Comparison of ENCODE assay signal across 8 cellular contexts in the genomic region with DNA sequence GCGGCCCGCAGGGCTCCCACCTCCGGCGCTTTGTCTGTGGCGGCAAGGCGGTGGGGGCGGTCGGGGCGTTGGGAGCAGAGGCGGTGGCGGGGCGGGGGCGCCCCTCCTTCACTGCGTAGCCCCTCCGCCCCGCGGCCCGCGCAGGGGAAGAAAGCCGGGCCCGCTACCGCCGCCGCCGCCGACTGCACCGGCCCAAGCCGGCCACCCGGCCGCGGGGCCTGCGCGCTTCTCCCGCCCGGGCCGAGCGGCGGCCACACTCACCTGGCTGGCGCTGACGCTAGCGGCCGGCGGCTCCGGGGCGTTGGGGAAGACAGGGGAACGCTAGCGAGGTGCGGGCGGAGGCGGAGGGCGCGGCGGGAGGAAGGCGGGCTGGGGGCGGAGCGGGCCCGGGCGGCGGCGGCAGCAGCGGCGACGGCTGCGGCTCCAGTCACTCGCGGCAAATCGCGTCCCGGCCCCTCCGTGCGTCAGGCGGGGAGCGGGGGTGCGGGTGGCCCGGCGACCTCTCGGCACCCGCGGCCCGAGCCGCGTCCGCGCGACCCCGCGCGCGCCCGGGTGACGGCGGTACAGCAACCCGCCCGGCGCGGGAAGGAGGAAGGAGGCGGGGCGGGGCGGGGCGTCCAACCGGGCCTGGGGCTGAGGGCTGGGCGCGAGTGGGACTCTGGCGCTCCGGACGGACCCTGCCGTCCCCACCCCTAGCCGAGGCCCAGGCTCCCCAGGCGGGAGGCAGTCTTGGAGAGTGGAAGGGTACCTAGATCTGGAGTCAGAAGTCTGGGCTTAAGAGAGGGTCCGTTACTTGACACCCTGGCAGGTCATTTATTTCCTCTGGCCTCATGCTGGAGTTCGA. TPM values are rescaled to one million over a fixed set of nuclear protein-coding genes. Genes with fewer than 3 reads are reported as not detected.
A peak's percentile ranks its signal among the peaks of the same experiment; 100 is the strongest.
DNase-seq lines count a peak whose midpoint lies in the region; ATAC-seq and TF ChIP-seq lines count a peak whose summit lies in the region.

A gene with protein sequence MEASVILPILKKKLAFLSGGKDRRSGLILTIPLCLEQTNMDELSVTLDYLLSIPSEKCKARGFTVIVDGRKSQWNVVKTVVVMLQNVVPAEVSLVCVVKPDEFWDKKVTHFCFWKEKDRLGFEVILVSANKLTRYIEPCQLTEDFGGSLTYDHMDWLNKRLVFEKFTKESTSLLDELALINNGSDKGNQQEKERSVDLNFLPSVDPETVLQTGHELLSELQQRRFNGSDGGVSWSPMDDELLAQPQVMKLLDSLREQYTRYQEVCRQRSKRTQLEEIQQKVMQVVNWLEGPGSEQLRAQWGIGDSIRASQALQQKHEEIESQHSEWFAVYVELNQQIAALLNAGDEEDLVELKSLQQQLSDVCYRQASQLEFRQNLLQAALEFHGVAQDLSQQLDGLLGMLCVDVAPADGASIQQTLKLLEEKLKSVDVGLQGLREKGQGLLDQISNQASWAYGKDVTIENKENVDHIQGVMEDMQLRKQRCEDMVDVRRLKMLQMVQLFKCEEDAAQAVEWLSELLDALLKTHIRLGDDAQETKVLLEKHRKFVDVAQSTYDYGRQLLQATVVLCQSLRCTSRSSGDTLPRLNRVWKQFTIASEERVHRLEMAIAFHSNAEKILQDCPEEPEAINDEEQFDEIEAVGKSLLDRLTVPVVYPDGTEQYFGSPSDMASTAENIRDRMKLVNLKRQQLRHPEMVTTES (minus strand): TSS at position 595 of the 844 bp plus-strand sequence. CDS start 72,991 bp downstream, outside the sequence.

- peak within 1 kb of the TSS; percentile 63 for H3K27ac Mint-ChIP-seq in activated naive CD4-positive, alpha-beta T cell treated with anti-CD3 and anti-CD28 coated beads, Interleukin-2, amount 10 ng/mL, durations not matched to agents 7 days and 5 days
- H3K27ac Mint-ChIP-seq in type B pancreatic cell: peak within 1 kb of the TSS; percentile 88

- no peaks in the 10 kb centered on the region for H3K9me3 Mint-ChIP-seq in activated naive CD4-positive, alpha-beta T cell treated with anti-CD3 and anti-CD28 coated beads, Interleukin-2, amount 10 ng/mL, durations not matched to agents 7 days and 5 days
- peaks cover 4% of the 10 kb centered on the region for H3K9me3 Mint-ChIP-seq in type B pancreatic cell

- DNase-seq in COR-L47 (lab: John Stamatoyannopoulos, UW) (peak; percentile 42), SJSA1 (ENCODE audit: low read depth in 1 of 2, low spot score in 2 of 2) (peak; percentile 60 to 70), glomerular endothelial cell (ENCODE audit: extremely low read depth, low read depth, low spot score) (no peak), omental fat pad (ENCODE audit: low spot score) (peak; percentile 35), type B pancreatic cell (ENCODE audit: extremely low spot score, unreplicated experiment) (peak; percentile 82)
- peak; percentile 72 for DNase-seq in activated naive CD4-positive, alpha-beta T cell treated with anti-CD3 and anti-CD28 coated beads, Interleukin-2, amount 10 ng/mL, durations not matched to agents 7 days and 5 days

- peaks cover 5% of the 10 kb centered on the region for H3K36me3 Mint-ChIP-seq in activated naive CD4-positive, alpha-beta T cell treated with anti-CD3 and anti-CD28 coated beads, Interleukin-2, amount 10 ng/mL, durations not matched to agents 7 days and 5 days
- peaks cover 7% of the 10 kb centered on the region for H3K36me3 Mint-ChIP-seq in type B pancreatic cell

- CTCF ChIA-PET in activated naive CD4-positive, alpha-beta T cell treated with anti-CD3 and anti-CD28 coated beads, Interleukin-2, amount 10 ng/mL, durations not matched to agents 7 days and 5 days (lab: Charles Lee): interaction anchor here (1.4 kb wide), 1 partner anchor 25 kb away, joined by 5 read pairs; no protein-coding TSS in a partner anchor

- peak within 1 kb of the TSS; percentile 85 for H3K4me3 ChIP-seq in SJSA1

- H3K27me3 ChIP-seq in SJSA1 (replicated peaks): no peaks in the 10 kb centered on the region

- H3K4me1 Mint-ChIP-seq in activated naive CD4-positive, alpha-beta T cell treated with anti-CD3 and anti-CD28 coated beads, Interleukin-2, amount 10 ng/mL, durations not matched to agents 7 days and 5 days: peaks cover 24% of the 10 kb centered on the region
- H3K4me1 Mint-ChIP-seq in type B pancreatic cell (ENCODE audit: unreplicated experiment): peaks cover 28% of the 10 kb centered on the region

- H3K27ac ChIP-seq in SJSA1: peak within 1 kb of the TSS; percentile 73

- no peaks in the 10 kb centered on the region for H3K9me3 ChIP-seq in SJSA1 (replicated peaks)

- TF ChIP-seq CTCF in omental fat pad (IDR thresholded peaks at IDR 0.05) (no peak), type B pancreatic cell (conservative IDR thresholded peaks at IDR 0.05) (no peak)

- peaks cover 50% of the 10 kb centered on the region for H3K4me1 ChIP-seq in SJSA1 (replicated peaks)

- peak; percentile 70 for ATAC-seq in GM19455 (IDR thresholded peaks at IDR 0.05; ENCODE audit: unreplicated experiment)
- ATAC-seq in HG03558 (IDR thresholded peaks at IDR 0.05; ENCODE audit: extremely low read depth, unreplicated experiment): peak; percentile 30
- peak; percentile 85 for ATAC-seq in omental fat pad (ENCODE audit: low FRiP score)

- peaks cover 32% of the 10 kb centered on the region for H3K27me3 Mint-ChIP-seq in activated naive CD4-positive, alpha-beta T cell treated with anti-CD3 and anti-CD28 coated beads, Interleukin-2, amount 10 ng/mL, durations not matched to agents 7 days and 5 days
- peaks cover 13% of the 10 kb centered on the region for H3K27me3 Mint-ChIP-seq in type B pancreatic cell

- peaks cover 10% of the 10 kb centered on the region; the same call in 1 of the 2 replicates for H3K36me3 ChIP-seq in SJSA1

- H3K4me3 Mint-ChIP-seq in activated naive CD4-positive, alpha-beta T cell treated with anti-CD3 and anti-CD28 coated beads, Interleukin-2, amount 10 ng/mL, durations not matched to agents 7 days and 5 days: peak within 1 kb of the TSS; percentile 84
- H3K4me3 Mint-ChIP-seq in type B pancreatic cell: peak within 1 kb of the TSS; percentile 93

RNA-seq across cellular contexts. Expression of the gene that starts here (rescaled TPM):
- 23.1 and 26.8 TPM in 2 replicates for total RNA-seq in SJSA1 (2014; rRNA removed; shearing (Covaris generic))
- 15.1 and 22.1 TPM in 2 replicates for total RNA-seq in glomerular endothelial cell
- 10 to 100 TPM; 47.0 to 80.9 (median 56.8) TPM for total RNA-seq in omental fat pad
- total RNA-seq in type B pancreatic cell (ENCODE audit: low replicate concordance): 43.4 and 75.9 TPM in 2 replicates

Comparison
In these comparisons a context has a peak if more than half of its experiments do, and no peak if none do; other contexts are left out.
1. ATAC-seq: peak in every context shown above with its lines; median percentile 85 in omental fat pad; 70 in GM19455; 30 in HG03558.